ENCODE assay signal across 8 cellular contexts in genomic region chr11:86608251-86608799, GRCh38.
DNase-seq lines count a peak whose midpoint lies in the region; ATAC-seq, FAIRE-seq and TF ChIP-seq lines count a peak whose summit lies in the region.

No MANE protein-coding gene starts in this region.

- TF ChIP-seq POLR2A in H1 (IDR thresholded peaks at IDR 0.05; ENCODE audit: control extremely low read depth in 1 of 2, low read depth in 2 of 2, low read length in 2 of 2) = no peak

- H3K27me3 ChIP-seq in H1 (replicated peaks in 1 of 4; ENCODE audit: control insufficient read depth in 3 of 4, extremely low read depth in 1 of 4, insufficient read depth in 3 of 4, low read length in 3 of 4) = no peaks in the 10 kb centered on the region
- H3K27me3 ChIP-seq in mesendoderm (ENCODE audit: insufficient read depth, low read length, poor library complexity) = no peaks in the 10 kb centered on the region
- H3K27me3 ChIP-seq in thoracic aorta (replicated peaks; ENCODE audit: insufficient read depth) = no peaks in the 10 kb centered on the region

- H3K4me3 Mint-ChIP-seq in T-helper 17 cell = no peak overlapping the region

- DNase-seq in AG04449 (ENCODE audit: low read depth, low spot score) (no peak), GM12865 (ENCODE audit: low read depth) (peak; percentile 63), T-helper 17 cell (peak in 1 of 3 donors; percentile 8), H1 (ENCODE audit: low read depth in 1 of 2, low spot score in 2 of 2) (peak in 1 of 2 experiments; percentile 53), mesendoderm (peak; percentile 78), thoracic aorta (ENCODE audit: low spot score) (no peak)

- H3K14ac ChIP-seq in H1 (ENCODE audit: insufficient read length) = no peak overlapping the region

- no peaks in the 10 kb centered on the region for H3K23me2 ChIP-seq in H1 (ENCODE audit: low read depth, low read length)

- no peak overlapping the region for H3K4ac ChIP-seq in H1 (replicated peaks; ENCODE audit: insufficient read length, low read depth, low read length)
- H3K4ac ChIP-seq in mesendoderm (ENCODE audit: low read depth, low read length) = no peak overlapping the region

- H3K56ac ChIP-seq in H1 (replicated peaks; ENCODE audit: insufficient read length, low read depth, low read length) = no peak overlapping the region
- no peak overlapping the region for H3K56ac ChIP-seq in mesendoderm (ENCODE audit: low read length)

- H3K4me3 ChIP-seq in AG04449 (ENCODE audit: low read depth, low read length) (no peak overlapping the region), GM12865 (ENCODE audit: low read depth, low read length) (no peak overlapping the region), HEK293 (ENCODE audit: low read depth, low read length) (no peak overlapping the region), H1 (ENCODE audit: extremely low read depth in 1 of 4, insufficient read depth in 2 of 4, low read depth in 3 of 4, low read length in 4 of 4) (no peak overlapping the region), mesendoderm (ENCODE audit: low read length) (no peak overlapping the region), thoracic aorta (peak overlapping the region; percentile 41)

- 61% methylated on average over 7 of the region's 7 CpGs; no CpG with 5 or more reads in 1 of the 2 experiments for WGBS in H1 (ENCODE audit: extremely low coverage in 1 of 2, insufficient coverage in 1 of 2, insufficient read length in 1 of 2, insufficient replicate concordance in 2 of 2, low coverage in 1 of 2, low lambda C conversion rate in 2 of 2, missing lambda C conversion rate in 1 of 2), 2 experiments
- WGBS in mesendoderm (ENCODE audit: extremely low coverage, insufficient coverage, low lambda C conversion rate) = no CpG with 5 or more reads among the region's 7 CpGs

- FAIRE-seq in H1 (lab: Jason Lieb, UNC) = peak; percentile 28

- POLR2A ChIA-PET in AG04449 (lab: Yijun Ruan, JAX) = interaction anchor here (0.5 to 0.9 kb wide), 2 partner anchors 139 to 212 kb away, joined by 3 to 7 read pairs; no protein-coding TSS in a partner anchor
- POLR2A ChIA-PET in HEK293 (lab: Yijun Ruan, JAX) = interaction anchor here (1.2 kb wide), 1 partner anchor 193 kb away, joined by 3 read pairs; no protein-coding TSS in a partner anchor
- POLR2A ChIA-PET in H1 (lab: Charles Lee; ENCODE audit: partially characterized antibody) = no interaction called here

- H2BK120ac ChIP-seq in H1 (replicated peaks; ENCODE audit: low read depth, low read length) (no peak overlapping the region), mesendoderm (ENCODE audit: low read depth, low read length) (no peak overlapping the region)

- H3K27ac Mint-ChIP-seq in T-helper 17 cell = no peak overlapping the region

- H2BK5ac ChIP-seq in H1 (ENCODE audit: low read depth, low read length) = no peak overlapping the region
- H2BK5ac ChIP-seq in mesendoderm (ENCODE audit: low read length) = no peak overlapping the region

- H3K36me3 Mint-ChIP-seq in T-helper 17 cell (ENCODE audit: low read depth) = no peaks in the 10 kb centered on the region

- H3K4me2 ChIP-seq in H1 (ENCODE audit: insufficient read depth in 1 of 2, low read depth in 2 of 2, low read length in 2 of 2) (peak overlapping the region in 1 of 2 experiments; percentile 15; a peak in 1 of 4 replicates), mesendoderm (ENCODE audit: low read length) (no peak overlapping the region)

- no peak overlapping the region for H2AK5ac ChIP-seq in H1 (ENCODE audit: low read depth, low read length)
- no peak overlapping the region for H2AK5ac ChIP-seq in mesendoderm (ENCODE audit: low read length)

- no peak overlapping the region for H4K5ac ChIP-seq in H1 (ENCODE audit: insufficient read length, low read depth, low read length)
- H4K5ac ChIP-seq in mesendoderm (ENCODE audit: low read length) = no peak overlapping the region

- H4K8ac ChIP-seq in H1 (ENCODE audit: extremely low read depth, insufficient read depth, low read length) (no peak overlapping the region), mesendoderm (ENCODE audit: low read depth, low read length) (no peak overlapping the region)

- H4K20me1 ChIP-seq in H1 (replicated peaks in 1 of 2; ENCODE audit: control insufficient read depth in 1 of 2, insufficient read depth in 2 of 2, low read length in 2 of 2) = no peaks in the 10 kb centered on the region

- no peak overlapping the region for H3K9ac ChIP-seq in H1 (replicated peaks in 1 of 4; ENCODE audit: extremely low read depth in 1 of 4, low read depth in 3 of 4, low read length in 3 of 4)
- H3K9ac ChIP-seq in mesendoderm (ENCODE audit: low read length) = no peak overlapping the region

- CTCF ChIA-PET in AG04449 (lab: Yijun Ruan, JAX) (interaction anchor here (0.6 to 6.1 kb wide), 63 partner anchors 11 to 312 kb away, joined by 3 to 83 read pairs (median 5); partner anchors contain the start of genes ME3 and PRSS23), HEK293 (lab: Yijun Ruan, JAX) (interaction anchor here (0.5 to 4.8 kb wide), 63 partner anchors 9 to 700 kb away, joined by 3 to 48 read pairs (median 5); partner anchors contain the start of gene PRSS23), H1 (lab: Charles Lee; ENCODE audit: partially characterized antibody) (interaction anchor here (0.6 to 5.8 kb wide), 76 partner anchors 9 to 776 kb away, joined by 3 to 60 read pairs (median 5); partner anchors contain the start of gene PRSS23)

- no peaks in the 10 kb centered on the region for H3K79me2 ChIP-seq in H1 (ENCODE audit: control insufficient read depth in 1 of 2, insufficient read depth in 2 of 2, low read length in 2 of 2)
- no peaks in the 10 kb centered on the region for H3K79me2 ChIP-seq in mesendoderm (ENCODE audit: control insufficient read depth, insufficient read depth, low read length)

- peak; percentile 50 to 52 for TF ChIP-seq RAD21 in H1 (IDR thresholded peaks at IDR 0.05 in 1 of 2, conservative IDR thresholded peaks at IDR 0.05 in 1 of 2; ENCODE audit: low read depth in 2 of 2, low read length in 2 of 2)

- peak; percentile 75 for TF ChIP-seq CTCF in AG04449 (IDR thresholded peaks at IDR 0.05; ENCODE audit: insufficient read depth, low read length, missing control alignments)
- TF ChIP-seq CTCF in GM12865 (IDR thresholded peaks at IDR 0.05; ENCODE audit: insufficient read depth, low read depth, low read length, missing control alignments) = peak; percentile 89
- peak; percentile 77 for TF ChIP-seq CTCF in HEK293 (tag by site-specific recombination; IDR thresholded peaks at IDR 0.05)
- peak; percentile 98 for TF ChIP-seq CTCF in LNCAP (IDR thresholded peaks at IDR 0.05)
- TF ChIP-seq CTCF in H1 (IDR thresholded peaks at IDR 0.05; ENCODE audit: control extremely low read depth in 1 of 3, insufficient read depth in 1 of 3, low read depth in 1 of 3, low read length in 3 of 3) = peak; percentile 63 to 88 (median 83)
- peak; percentile 85 for TF ChIP-seq CTCF in thoracic aorta (IDR thresholded peaks at IDR 0.05)

- no peak for TF ChIP-seq EP300 in H1 (IDR thresholded peaks at IDR 0.05; ENCODE audit: borderline replicate concordance in 1 of 2, low read depth in 2 of 2, low read length in 2 of 2)

- H3K23ac ChIP-seq in H1 (ENCODE audit: insufficient read length) (no peak overlapping the region), mesendoderm (ENCODE audit: low read length) (no peak overlapping the region)

- H2AFZ ChIP-seq in H1 (ENCODE audit: low read length) = peak overlapping the region; percentile 20; the same call in 1 of the 2 replicates

- no peak overlapping the region for H2BK15ac ChIP-seq in H1 (ENCODE audit: low read length)
- H2BK15ac ChIP-seq in mesendoderm (replicated peaks; ENCODE audit: low read depth) = no peak overlapping the region

- peaks cover 2% of the 10 kb centered on the region for H3K4me1 Mint-ChIP-seq in T-helper 17 cell

- no peak overlapping the region for H2BK12ac ChIP-seq in H1 (ENCODE audit: low read depth, low read length)

- H2BK20ac ChIP-seq in H1 (ENCODE audit: low read length) = no peak overlapping the region

- no peak overlapping the region for H3K27ac ChIP-seq in HEK293 (ENCODE audit: extremely low read depth, low read depth, low read length)
- no peak overlapping the region for H3K27ac ChIP-seq in H1 (ENCODE audit: low read depth, low read length)
- no peak overlapping the region for H3K27ac ChIP-seq in mesendoderm (ENCODE audit: low read depth, low read length)
- no peak overlapping the region for H3K27ac ChIP-seq in thoracic aorta

- no peaks in the 10 kb centered on the region for H3K9me3 ChIP-seq in HEK293 (ENCODE audit: control insufficient read depth, insufficient read depth, low read depth, low read length)
- no peaks in the 10 kb centered on the region for H3K9me3 ChIP-seq in T-helper 17 cell (ENCODE audit: control insufficient read depth, low read length, poor library complexity, severe bottlenecking)
- H3K9me3 ChIP-seq in H1 (ENCODE audit: insufficient read depth in 2 of 2, low read depth in 1 of 2, low read length in 1 of 2) = no peaks in the 10 kb centered on the region
- no peaks in the 10 kb centered on the region for H3K9me3 ChIP-seq in thoracic aorta

- peaks cover 4% of the 10 kb centered on the region; the same call in 1 of the 2 replicates for H3K4me1 ChIP-seq in HEK293 (ENCODE audit: control insufficient read depth, insufficient read depth, low read length)
- peaks cover 0 to 12% (median 4%) of the 10 kb centered on the region in 4 experiments; a peak in 4 of 7 replicates for H3K4me1 ChIP-seq in H1 (replicated peaks in 1 of 4; ENCODE audit: control insufficient read depth in 3 of 4, insufficient read depth in 4 of 4, low read length in 3 of 4)
- no peaks in the 10 kb centered on the region for H3K4me1 ChIP-seq in mesendoderm (ENCODE audit: control insufficient read depth, low read depth, low read length)
- H3K4me1 ChIP-seq in thoracic aorta (ENCODE audit: control insufficient read depth in 1 of 2, low read depth in 2 of 2) = peaks cover 7 to 13% of the 10 kb centered on the region in 2 donors

- no peaks in the 10 kb centered on the region for H3K79me1 ChIP-seq in H1 (ENCODE audit: low read depth, low read length)
- H3K79me1 ChIP-seq in mesendoderm (ENCODE audit: low read length) = no peaks in the 10 kb centered on the region

- H3K36me3 ChIP-seq in HEK293 (ENCODE audit: control insufficient read depth in 2 of 2, insufficient read depth in 1 of 2, low read length in 2 of 2) (no peaks in the 10 kb centered on the region), H1 (ENCODE audit: control insufficient read depth in 2 of 4, insufficient read depth in 4 of 4, low read length in 3 of 4) (no peaks in the 10 kb centered on the region), mesendoderm (ENCODE audit: control insufficient read depth, insufficient read depth, low read length) (no peaks in the 10 kb centered on the region), thoracic aorta (no peaks in the 10 kb centered on the region)

- H3K18ac ChIP-seq in H1 (ENCODE audit: extremely low read depth, low read length) (no peak overlapping the region), mesendoderm (ENCODE audit: low read length) (peak overlapping the region; percentile 28)

- H4K91ac ChIP-seq in H1 (replicated peaks; ENCODE audit: insufficient read length, low read length) = no peak overlapping the region

- peak; percentile 74 for ATAC-seq in T-helper 17 cell
- peak; percentile 60 for ATAC-seq in thoracic aorta (ENCODE audit: insufficient number of reproducible peaks, low FRiP score, low read depth)

- peaks cover 6% of the 10 kb centered on the region for H3K27me3 Mint-ChIP-seq in T-helper 17 cell

TF ChIP-seq in H1, 55 proteins besides CTCF, POLR2A, EP300 and RAD21 (continues in another document):
- TF ChIP-seq GABPA (IDR thresholded peaks at IDR 0.05; ENCODE audit: borderline replicate concordance, insufficient read depth, low read length) = no peak

Comparison
In these comparisons a context has a peak if more than half of its experiments do, and no peak if none do; other contexts are left out.
1. DNase-seq: peak in GM12865 (single experiment) and mesendoderm (single experiment); none in AG04449 (single experiment) and thoracic aorta (single experiment).
2. Peak in every context shown above with its lines, with median percentiles within 50 percentile points of each other: CTCF ChIP-seq.